Comparison of ENCODE assay signal across 8 cellular contexts in genomic region chr7:149459540-149460433, GRCh38. TPM values are rescaled to one million over a fixed set of nuclear protein-coding genes. Genes with fewer than 3 reads are reported as not detected.
DNase-seq lines count a peak whose midpoint lies in the region; ATAC-seq, FAIRE-seq and TF ChIP-seq lines count a peak whose summit lies in the region.

No MANE protein-coding gene starts in this region.

- ATAC-seq in A549 (peak; percentile 12 to 60; a peak in 4 of 6 replicates), GM18499 (IDR thresholded peaks at IDR 0.05; ENCODE audit: insufficient read depth, unreplicated experiment) (peak; percentile 7), HG02840 (IDR thresholded peaks at IDR 0.05; ENCODE audit: low FRiP score, unreplicated experiment) (peak; percentile 32)

- CTCF ChIA-PET in A549 (lab: Yijun Ruan, JAX), result interaction anchor here (0.6 to 2.7 kb wide), 13 partner anchors 14 to 334 kb away, joined by 3 to 11 read pairs (median 5); partner anchors contain the start of gene ZNF425

- TF ChIP-seq POLR2A in A549 (IDR thresholded peaks at IDR 0.05; ENCODE audit: low read length), result no peak

- no peaks in the 10 kb centered on the region for H3K36me3 ChIP-seq in endocrine pancreas (ENCODE audit: control insufficient read depth, insufficient read depth, low read length)

- 0% methylated on average over 23 of the region's 142 CpGs for WGBS in A549 (ENCODE audit: missing lambda C conversion rate)

- H3K27ac ChIP-seq in A549, result peak overlapping the region; percentile 88 to 99

- H3K4me1 ChIP-seq in A549 (peaks cover 12% of the 10 kb centered on the region), endocrine pancreas (ENCODE audit: control insufficient read depth, insufficient read depth, low read length) (no peaks in the 10 kb centered on the region)

- FAIRE-seq in A549 (lab: Jason Lieb, UNC), result no peak

- peak overlapping the region; percentile 96 for H3K4me2 ChIP-seq in A549

- TF ChIP-seq CTCF in A549 (IDR thresholded peaks at IDR 0.05), result no peak

- peak in 1 of 2 experiments; percentile 29 for DNase-seq in A549 (ENCODE audit: low read depth in 1 of 2, low spot score in 1 of 2)
- DNase-seq in RPMI7951 (ENCODE audit: low read depth), result peak; percentile 21
- peak; percentile 28 for DNase-seq in myocyte (ENCODE audit: low read depth)
- no peak for DNase-seq in NCI-H2171 (lab: John Stamatoyannopoulos, UW)
- DNase-seq in Kasumi-1 (lab: John Stamatoyannopoulos, UW), result no peak

- no peaks in the 10 kb centered on the region for H3K27me3 ChIP-seq in endocrine pancreas (ENCODE audit: control insufficient read depth, insufficient read depth, low read length)

- peak overlapping the region; percentile 60 for H3K9ac ChIP-seq in endocrine pancreas (ENCODE audit: control insufficient read depth, insufficient read depth, low read length)

- peak overlapping the region; percentile 64 for H3K4me3 ChIP-seq in A549
- no peak overlapping the region for H3K4me3 ChIP-seq in endocrine pancreas (ENCODE audit: control insufficient read depth, insufficient read depth, low read length)

- H3K9me3 ChIP-seq in A549, result no peaks in the 10 kb centered on the region
- H3K9me3 ChIP-seq in endocrine pancreas (ENCODE audit: control insufficient read depth, low read length), result no peaks in the 10 kb centered on the region

- TF ChIP-seq EP300 in A549 (IDR thresholded peaks at IDR 0.05), result no peak

- TF ChIP-seq RAD21 in A549 (conservative IDR thresholded peaks at IDR 0.05 in 1 of 2, IDR thresholded peaks at IDR 0.05 in 1 of 2), result no peak

- POLR2A ChIA-PET in A549 (lab: Yijun Ruan, JAX), result interaction anchor here (1.0 to 1.4 kb wide), 6 partner anchors 15 to 195 kb away, joined by 3 to 10 read pairs (median 4); no protein-coding TSS in a partner anchor

TF ChIP-seq in A549, 52 proteins besides CTCF, POLR2A, EP300 and RAD21:
- no peak for TF ChIP-seq CBX2 (IDR thresholded peaks at IDR 0.05; ENCODE audit: borderline replicate concordance, low read depth)
TF ChIP-seq in A549: peak in this region for 0.

RNA-seq across cellular contexts. Expression of gene ZNF777, which starts 1.1 kb away (rescaled TPM):
- polyA plus RNA-seq in A549 (2011; rRNA removed) (4.9 and 5.4 TPM in 2 replicates), A549 (2017; fragmentation: RNase III; extraction: RNeasy Plus Mini Kit Qiagen cat#74134 plus additional on column Dnase treatment) (10.4 to 11.0 TPM (median 10.5 TPM) in 3 replicates)
- polyA plus RNA-seq in A549 (2012; cell fraction: cytosol; rRNA removed), result 5.4 and 7.6 TPM in 2 replicates
- 9.0 and 12.4 TPM in 2 replicates for polyA plus RNA-seq in A549 (2012; cell fraction: nucleus; rRNA removed)
- 6.5 and 7.1 TPM in 2 replicates for polyA minus RNA-seq in A549 (2011; rRNA and poly(A)+ RNA removed)
- total RNA-seq in RPMI7951 (2014; rRNA removed; shearing (Covaris generic)), result 4.4 and 5.8 TPM in 2 replicates
- 13.9 and 14.5 TPM in 2 replicates for total RNA-seq in myocyte
- polyA plus RNA-seq in myocyte (2012), result 12.2 TPM

RNA-seq across cellular contexts. Expression of gene ZNF746, which starts 37.8 kb away (rescaled TPM):
- polyA plus RNA-seq in A549 (2011; rRNA removed) (6.8 and 7.2 TPM in 2 replicates), A549 (2017; fragmentation: RNase III; extraction: RNeasy Plus Mini Kit Qiagen cat#74134 plus additional on column Dnase treatment) (10.6 to 10.7 TPM (median 10.7 TPM) in 3 replicates)
- 10.3 and 13.7 TPM in 2 replicates for polyA plus RNA-seq in A549 (2012; cell fraction: cytosol; rRNA removed)
- polyA plus RNA-seq in A549 (2012; cell fraction: nucleus; rRNA removed), result 33.6 and 47.5 TPM in 2 replicates
- 12.0 and 19.7 TPM in 2 replicates for polyA minus RNA-seq in A549 (2011; rRNA and poly(A)+ RNA removed)
- 7.0 and 8.7 TPM in 2 replicates for total RNA-seq in RPMI7951 (2014; rRNA removed; shearing (Covaris generic))
- total RNA-seq in myocyte, result 24.6 and 30.2 TPM in 2 replicates
- 20.3 TPM for polyA plus RNA-seq in myocyte (2012)

Comparison
In these comparisons a context has a peak if more than half of its experiments do, and no peak if none do; other contexts are left out.
1. DNase-seq: peak in RPMI7951 (single experiment) and myocyte (single experiment); none in NCI-H2171 (single experiment) and Kasumi-1 (0 of 2).
2. Peak in every context shown above with its lines, with median percentiles within 50 percentile points of each other: ATAC-seq.